ENCODE assay signal across 25 cellular contexts in genomic region chr10:11605807-11606408, GRCh38. TPM values are rescaled to one million over a fixed set of nuclear protein-coding genes. Genes with fewer than 3 reads are reported as not detected.
DNase-seq lines count a peak whose midpoint lies in the region; ATAC-seq and TF ChIP-seq lines count a peak whose summit lies in the region.
"Had no signal": no experiment of that assay in that cellular context is flagged by ENCODE, and none has a peak within 500 bp of the region (broad histone marks: within the 10 kb centered on the region; RNA-seq: fewer than 3 reads in every experiment).

No MANE protein-coding gene starts in this region.

- no peaks in the 10 kb centered on the region for H3K9me2 ChIP-seq in SU-DHL-6 (replicated peaks; ENCODE audit: insufficient read depth, low read length)

- H3K4me3 ChIP-seq in SU-DHL-6 (ENCODE audit: insufficient read depth, low read length, poor library complexity, severe bottlenecking) (peak overlapping the region; percentile 48), gastroesophageal sphincter (no peak overlapping the region)
- H3K4me3 ChIP-seq: ascending aorta, esophagus muscularis mucosa, SJSA1, stomach had no signal

- no peaks in the 10 kb centered on the region for H3K9me3 Mint-ChIP-seq in activated naive CD8-positive, alpha-beta T cell (ENCODE audit: low read depth)
- H3K9me3 Mint-ChIP-seq in activated naive CD8-positive, alpha-beta T cell treated with anti-CD3 and anti-CD28 coated beads for 36 hours: peaks cover 1% of the 10 kb centered on the region
- H3K9me3 Mint-ChIP-seq: neural crest cell, type B pancreatic cell had no signal

- peaks cover 0 to 18% (median 5%) of the 10 kb centered on the region in 3 donors for H3K4me1 ChIP-seq in gastroesophageal sphincter

- H3K27me3 ChIP-seq in SU-DHL-6 (ENCODE audit: low read length) (no peaks in the 10 kb centered on the region), gastroesophageal sphincter (no peaks in the 10 kb centered on the region)
- H3K27me3 ChIP-seq: ascending aorta, esophagus muscularis mucosa, SJSA1, stomach had no signal

- H3K4me1 Mint-ChIP-seq in activated naive CD8-positive, alpha-beta T cell (ENCODE audit: low read depth): peaks cover 62% of the 10 kb centered on the region
- H3K4me1 Mint-ChIP-seq in activated naive CD8-positive, alpha-beta T cell treated with anti-CD3 and anti-CD28 coated beads for 36 hours: peaks cover 70% of the 10 kb centered on the region

- no peak overlapping the region for H3K27ac Mint-ChIP-seq in activated naive CD8-positive, alpha-beta T cell
- no peak overlapping the region for H3K27ac Mint-ChIP-seq in activated naive CD8-positive, alpha-beta T cell treated with anti-CD3 and anti-CD28 coated beads for 36 hours
- H3K27ac Mint-ChIP-seq: progenitor cell of endocrine pancreas, type B pancreatic cell had no signal

- H3K9me3 ChIP-seq in SU-DHL-6 (ENCODE audit: insufficient read depth, low read length) (no peaks in the 10 kb centered on the region), gastroesophageal sphincter (no peaks in the 10 kb centered on the region)
- H3K9me3 ChIP-seq: ascending aorta, esophagus muscularis mucosa, SJSA1, stomach had no signal

- peaks cover 27% of the 10 kb centered on the region for H4K20me1 ChIP-seq in SU-DHL-6 (ENCODE audit: low read depth, low read length)

- H3K27ac ChIP-seq in SU-DHL-6 (ENCODE audit: low read depth, low read length): peak overlapping the region; percentile 91
- no peak overlapping the region for H3K27ac ChIP-seq in caudate nucleus (ENCODE audit: low read depth, low read length)
- H3K27ac ChIP-seq in gastroesophageal sphincter: no peak overlapping the region
- H3K27ac ChIP-seq: ascending aorta, esophagus muscularis mucosa, SJSA1 had no signal

- no peaks in the 10 kb centered on the region for H3K27me3 Mint-ChIP-seq in activated naive CD8-positive, alpha-beta T cell
- no peaks in the 10 kb centered on the region for H3K27me3 Mint-ChIP-seq in activated naive CD8-positive, alpha-beta T cell treated with anti-CD3 and anti-CD28 coated beads for 36 hours
- H3K27me3 Mint-ChIP-seq: progenitor cell of endocrine pancreas, type B pancreatic cell had no signal

- DNase-seq in activated naive CD8-positive, alpha-beta T cell treated with anti-CD3 and anti-CD28 coated beads for 36 hours: no peak
- DNase-seq in left lobe of liver (ENCODE audit: low spot score) (no peak), GDM1 (lab: John Stamatoyannopoulos, UW) (no peak), caudate nucleus (lab: John Stamatoyannopoulos, UW) (no peak)
- DNase-seq: 8988T; activated CD4-positive, alpha-beta T cell treated with anti-CD3 and anti-CD28 coated beads, Interleukin-2, amount 50 U/mL, for 48 hours; activated T-cell treated with anti-CD3 and anti-CD28 coated beads for 4 hours; left colon; MM.1S; NCI-H187; NCI-H2227 treated with DMSO at 0.1 percent for 48 hours; NCI-H748 treated with DMSO at 0.1 percent for 48 hours; stimulated activated CD4-positive, alpha-beta T cell treated with anti-CD3 and anti-CD28 coated beads, Interleukin-1b, Interleukin-23, amount 100 ng/mL, for 48 hours; stomach; T-helper 2 cell had no signal

- TF ChIP-seq CTCF in SU-DHL-6 (IDR thresholded peaks at IDR 0.05; ENCODE audit: insufficient read depth, low read length, poor library complexity, severe bottlenecking) (no peak), gastroesophageal sphincter (IDR thresholded peaks at IDR 0.05) (no peak)

- H3K79me2 ChIP-seq in SU-DHL-6 (ENCODE audit: insufficient read depth, low read length): peaks cover 100% of the 10 kb centered on the region

- H3K36me3 Mint-ChIP-seq in activated naive CD8-positive, alpha-beta T cell: no peaks in the 10 kb centered on the region
- H3K36me3 Mint-ChIP-seq in activated naive CD8-positive, alpha-beta T cell treated with anti-CD3 and anti-CD28 coated beads for 36 hours: peaks cover 2% of the 10 kb centered on the region
- H3K36me3 Mint-ChIP-seq: type B pancreatic cell had no signal

- no peak overlapping the region for H2AFZ ChIP-seq in SU-DHL-6 (ENCODE audit: low read depth, low read length, severe bottlenecking)

- H3K36me3 ChIP-seq in SU-DHL-6 (ENCODE audit: low read length) (peaks cover 10% of the 10 kb centered on the region; the same call in 1 of the 2 replicates), gastroesophageal sphincter (no peaks in the 10 kb centered on the region)
- H3K36me3 ChIP-seq: ascending aorta, esophagus muscularis mucosa, stomach had no signal

- H3K9ac ChIP-seq in SU-DHL-6 (ENCODE audit: low read length): peak overlapping the region; percentile 87

- H3K4me2 ChIP-seq in SU-DHL-6 (ENCODE audit: low read depth, low read length, poor library complexity, severe bottlenecking): peak overlapping the region; percentile 100

- 63 to 90% methylated on average over 2 of the region's 2 CpGs for WGBS in gastroesophageal sphincter (ENCODE audit: low coverage in 1 of 2), 2 donors

- TF ChIP-seq POLR2A in gastroesophageal sphincter (IDR thresholded peaks at IDR 0.05): no peak

- ATAC-seq in left lobe of liver: peak; percentile 72
- ATAC-seq in gastroesophageal sphincter: no peak
- ATAC-seq in esophagus mucosa: no peak

- peak overlapping the region; percentile 4 for H3K4me3 Mint-ChIP-seq in activated naive CD8-positive, alpha-beta T cell
- no peak overlapping the region for H3K4me3 Mint-ChIP-seq in activated naive CD8-positive, alpha-beta T cell treated with anti-CD3 and anti-CD28 coated beads for 36 hours
- H3K4me3 Mint-ChIP-seq: neural crest cell, type B pancreatic cell had no signal

- H3F3A ChIP-seq in SU-DHL-6 (ENCODE audit: insufficient read depth): peaks cover 66% of the 10 kb centered on the region

- TF ChIP-seq EP300 in gastroesophageal sphincter (IDR thresholded peaks at IDR 0.05): no peak

RNA-seq across cellular contexts. Expression of gene USP6NL, which starts 5.5 kb away (rescaled TPM):
- 1 to 10 TPM; 5.5 to 5.6 TPM for total RNA-seq in activated naive CD8-positive, alpha-beta T cell treated with anti-CD3 and anti-CD28 coated beads for 36 hours
- total RNA-seq in left lobe of liver (9.0 TPM), gastroesophageal sphincter (10 to 100 TPM in 3 of 4 donors, 1 to 10 TPM in 1; 9.0 to 14.7 (median 12.5) TPM), esophagus mucosa (33.3 TPM)
